11 cellular contexts compared by ENCODE assay signal in the genomic region with DNA sequence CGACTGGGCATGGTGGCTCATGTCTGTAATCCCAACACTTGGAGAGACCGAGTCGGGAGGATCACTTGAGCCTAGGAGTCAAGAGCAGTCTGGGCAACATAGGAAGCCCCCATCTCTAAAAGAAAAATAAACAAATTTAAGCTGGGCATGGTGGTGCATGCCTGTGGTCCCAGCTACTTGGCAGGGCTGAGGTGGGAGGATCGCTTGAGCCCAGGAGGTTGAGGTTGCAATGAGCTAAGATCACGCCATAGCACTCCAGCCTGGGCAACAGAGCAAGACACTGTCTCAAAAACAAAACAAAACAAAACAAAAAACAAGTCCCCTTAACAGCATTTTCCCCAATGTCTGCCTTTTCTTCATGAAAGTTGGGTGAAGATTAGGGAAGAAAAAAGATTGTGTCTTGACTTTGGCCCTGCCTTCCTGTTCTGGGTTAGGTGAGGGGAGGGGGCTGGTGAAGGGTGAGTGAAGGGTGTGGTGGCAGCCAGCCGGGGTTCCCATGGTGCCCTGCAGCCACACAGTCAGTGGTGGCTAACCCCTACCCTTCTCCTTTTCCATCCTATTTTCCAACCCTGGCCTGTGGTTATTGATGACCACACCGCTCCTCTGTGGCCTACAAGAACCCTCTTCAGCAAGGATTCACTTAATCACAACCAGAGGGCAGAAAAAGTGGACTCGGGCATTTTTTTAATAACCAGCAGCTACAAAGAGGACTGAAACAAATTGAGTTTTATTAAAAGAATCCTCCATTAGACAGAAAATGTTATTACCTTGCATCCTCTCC.
"Had no signal": no experiment of that assay in that cellular context is flagged by ENCODE, and none has a peak within 500 bp of the region (broad histone marks: within the 10 kb centered on the region; RNA-seq: fewer than 3 reads in every experiment).

No MANE protein-coding gene starts in this region.

- H3K4me1 ChIP-seq: parathyroid adenoma had no signal

- H3K36me3 Mint-ChIP-seq: brain; stimulated activated effector memory CD8-positive, alpha-beta T cell treated with anti-CD3 and anti-CD28 coated beads, Interleukin-12 subunit alpha, Interleukin-12 subunit beta, amount 100 ng/mL, for 72 hours had no signal

- H3K4me3 Mint-ChIP-seq: activated CD4-positive, alpha-beta T cell treated with anti-CD3 and anti-CD28 coated beads, Interleukin-2, amount 10 ng/mL, durations not matched to agents 24 days and 14 days; stimulated activated effector memory CD8-positive, alpha-beta T cell treated with anti-CD3 and anti-CD28 coated beads, Interleukin-12 subunit alpha, Interleukin-12 subunit beta, amount 100 ng/mL, for 72 hours had no signal

- H3K27me3 ChIP-seq: tibial artery had no signal

- H3K9me3 ChIP-seq: tibial artery had no signal

- DNase-seq: activated CD4-positive, alpha-beta T cell treated with anti-CD3 and anti-CD28 coated beads, Interleukin-2, amount 10 ng/mL, durations not matched to agents 24 days and 14 days; activated naive CD4-positive, alpha-beta T cell treated with anti-CD3 and anti-CD28 coated beads, Interleukin-2, amount 50 U/mL, for 16 hours; amniotic stem cell; effector memory CD4-positive, alpha-beta T cell; mesendoderm; tibial artery had no signal

- H3K4me3 ChIP-seq: skin epidermis, tibial artery had no signal

- ATAC-seq: stimulated activated effector memory CD8-positive, alpha-beta T cell treated with anti-CD3 and anti-CD28 coated beads, Interleukin-12 subunit alpha, Interleukin-12 subunit beta, amount 100 ng/mL, for 72 hours had no signal

- H3K27ac Mint-ChIP-seq: activated CD4-positive, alpha-beta T cell treated with anti-CD3 and anti-CD28 coated beads, Interleukin-2, amount 10 ng/mL, durations not matched to agents 24 days and 14 days; stimulated activated effector memory CD8-positive, alpha-beta T cell treated with anti-CD3 and anti-CD28 coated beads, Interleukin-12 subunit alpha, Interleukin-12 subunit beta, amount 100 ng/mL, for 72 hours had no signal

- H3K9me3 Mint-ChIP-seq: activated CD4-positive, alpha-beta T cell treated with anti-CD3 and anti-CD28 coated beads, Interleukin-2, amount 10 ng/mL, durations not matched to agents 24 days and 14 days; neural crest cell; stimulated activated effector memory CD8-positive, alpha-beta T cell treated with anti-CD3 and anti-CD28 coated beads, Interleukin-12 subunit alpha, Interleukin-12 subunit beta, amount 100 ng/mL, for 72 hours had no signal

- H3K79me2 ChIP-seq: parathyroid adenoma had no signal

- H3K36me3 ChIP-seq: tibial artery had no signal

- H3K27ac ChIP-seq: parathyroid adenoma, tibial artery had no signal

- H2AFZ ChIP-seq: parathyroid adenoma had no signal

- H3K9ac ChIP-seq: parathyroid adenoma had no signal
